13 cellular contexts compared by ENCODE assay signal in genomic region chr21:44027607-44028286, GRCh38.
"Had no signal": no experiment of that assay in that cellular context is flagged by ENCODE, and none has a peak within 500 bp of the region (broad histone marks: within the 10 kb centered on the region; RNA-seq: fewer than 3 reads in every experiment).

No MANE protein-coding gene starts in this region.

- H3K9ac ChIP-seq: neural progenitor cell had no signal

- DNase-seq: activated CD4-positive, alpha-beta memory T cell treated with anti-CD3 and anti-CD28 coated beads for 36 hours; activated T-cell treated with anti-CD3 and anti-CD28 coated beads, Interleukin-2, amount 50 U/mL, for 48 hours; caudate nucleus; cortex of kidney; erythroblast; kidney glomerular epithelial cell; pancreas; stimulated activated CD4-positive, alpha-beta T cell treated with anti-CD3 and anti-CD28 coated beads, Interleukin-4, amount 100 ng/mL, for 1 hour; stimulated activated CD8-positive, alpha-beta memory T cell treated with anti-CD3 and anti-CD28 coated beads, Interleukin-4, amount 100 ng/mL, for 48 hours; SW 1271; transverse colon had no signal

- H3K27ac ChIP-seq: hepatocyte, neural progenitor cell, pancreas, transverse colon had no signal

- H3K9me3 Mint-ChIP-seq: activated CD4-positive, alpha-beta memory T cell treated with anti-CD3 and anti-CD28 coated beads for 36 hours had no signal

- ATAC-seq: pancreas had no signal

- H3K27me3 Mint-ChIP-seq: activated CD4-positive, alpha-beta memory T cell treated with anti-CD3 and anti-CD28 coated beads for 36 hours had no signal

- H3K36me3 ChIP-seq: neural progenitor cell had no signal

- H3K27me3 ChIP-seq: hepatocyte, neural progenitor cell, pancreas, transverse colon had no signal

- H3K4me3 Mint-ChIP-seq: activated CD4-positive, alpha-beta memory T cell treated with anti-CD3 and anti-CD28 coated beads for 36 hours; neural progenitor cell had no signal

- H3K27ac Mint-ChIP-seq: activated CD4-positive, alpha-beta memory T cell treated with anti-CD3 and anti-CD28 coated beads for 36 hours; neural progenitor cell had no signal

- H3K4me3 ChIP-seq: hepatocyte, neural progenitor cell, pancreas, transverse colon had no signal

- FAIRE-seq: pancreas had no signal

- H2AFZ ChIP-seq: hepatocyte, neural progenitor cell had no signal

- H3K9me3 ChIP-seq: pancreas, transverse colon had no signal

- H3K4me2 ChIP-seq: hepatocyte had no signal
